14 cellular contexts compared by ENCODE assay signal in genomic region chr5:147407094-147407681, GRCh38.
DNase-seq lines count a peak whose midpoint lies in the region; ATAC-seq and TF ChIP-seq lines count a peak whose summit lies in the region.
"Had no signal": no experiment of that assay in that cellular context is flagged by ENCODE, and none has a peak within 500 bp of the region (broad histone marks: within the 10 kb centered on the region; RNA-seq: fewer than 3 reads in every experiment).

No MANE protein-coding gene starts in this region.

- no peak overlapping the region for H3K4me3 Mint-ChIP-seq in osteocyte (ENCODE audit: unreplicated experiment)
- H3K4me3 Mint-ChIP-seq: activated CD4-positive, alpha-beta T cell treated with anti-CD3 and anti-CD28 coated beads, Interleukin-2, amount 10 ng/mL, durations not matched to agents 7 days and 5 days; activated naive CD8-positive, alpha-beta T cell treated with anti-CD3 and anti-CD28 coated beads, Interleukin-2, amount 10 ng/mL, durations not matched to agents 7 days and 5 days; CD4-positive, CD25-positive, alpha-beta regulatory T cell had no signal

- no peak overlapping the region for H2AFZ ChIP-seq in KMS-11 (ENCODE audit: low read depth)

- no peaks in the 10 kb centered on the region for H4K20me1 ChIP-seq in KMS-11 (ENCODE audit: insufficient read depth)

- H3K27ac ChIP-seq in KMS-11 (peak overlapping the region; percentile 99), esophagus (ENCODE audit: low read depth in 2 of 2, low read length in 1 of 2) (peak overlapping the region; percentile 1 to 82)

- DNase-seq in AG09309 (ENCODE audit: low read depth) (peak; percentile 43), osteocyte (ENCODE audit: extremely low spot score, unreplicated experiment) (no peak), cerebellar cortex (ENCODE audit: low spot score) (no peak), KBM-7 (no peak), amygdala (lab: John Stamatoyannopoulos, UW) (no peak)
- DNase-seq: activated CD4-positive, alpha-beta T cell treated with anti-CD3 and anti-CD28 coated beads, Interleukin-2, amount 10 ng/mL, durations not matched to agents 7 days and 5 days; activated naive CD8-positive, alpha-beta T cell treated with anti-CD3 and anti-CD28 coated beads, Interleukin-2, amount 10 ng/mL, durations not matched to agents 7 days and 5 days; CD4-positive, CD25-positive, alpha-beta regulatory T cell; KG1; SIG-M5 had no signal

- no peak for TF ChIP-seq CTCF in AG09309 (IDR thresholded peaks at IDR 0.05; ENCODE audit: control insufficient read depth, insufficient read depth, low read depth, low read length, missing control alignments)
- TF ChIP-seq CTCF in KMS-11 (conservative IDR thresholded peaks at IDR 0.05; ENCODE audit: low read depth, low read length) = no peak
- TF ChIP-seq CTCF in osteocyte (IDR thresholded peaks at IDR 0.05) = no peak

- peaks cover 21% of the 10 kb centered on the region for H3K36me3 Mint-ChIP-seq in osteocyte (ENCODE audit: unreplicated experiment)
- H3K36me3 Mint-ChIP-seq: activated naive CD8-positive, alpha-beta T cell treated with anti-CD3 and anti-CD28 coated beads, Interleukin-2, amount 10 ng/mL, durations not matched to agents 7 days and 5 days; CD4-positive, CD25-positive, alpha-beta regulatory T cell had no signal

- H3K9me3 ChIP-seq in esophagus (ENCODE audit: control insufficient read depth in 2 of 2, insufficient read depth in 1 of 2, low read depth in 1 of 2, low read length in 1 of 2) = no peaks in the 10 kb centered on the region

- H3K27ac Mint-ChIP-seq in osteocyte (ENCODE audit: unreplicated experiment) = peak overlapping the region; percentile 87
- H3K27ac Mint-ChIP-seq: activated CD4-positive, alpha-beta T cell treated with anti-CD3 and anti-CD28 coated beads, Interleukin-2, amount 10 ng/mL, durations not matched to agents 7 days and 5 days; activated naive CD8-positive, alpha-beta T cell treated with anti-CD3 and anti-CD28 coated beads, Interleukin-2, amount 10 ng/mL, durations not matched to agents 7 days and 5 days; CD4-positive, CD25-positive, alpha-beta regulatory T cell had no signal

- ATAC-seq in HG03025 (IDR thresholded peaks at IDR 0.05; ENCODE audit: low FRiP score, unreplicated experiment) = no peak

- H3K27me3 Mint-ChIP-seq in osteocyte (ENCODE audit: unreplicated experiment) = no peaks in the 10 kb centered on the region
- H3K27me3 Mint-ChIP-seq: activated CD4-positive, alpha-beta T cell treated with anti-CD3 and anti-CD28 coated beads, Interleukin-2, amount 10 ng/mL, durations not matched to agents 7 days and 5 days; CD4-positive, CD25-positive, alpha-beta regulatory T cell had no signal

- 63 to 67% methylated on average over 8 of the region's 8 CpGs for WGBS in esophagus, 2 donors

- no peaks in the 10 kb centered on the region for H3K27me3 ChIP-seq in KMS-11 (ENCODE audit: insufficient read depth, low read depth)
- no peaks in the 10 kb centered on the region for H3K27me3 ChIP-seq in esophagus (ENCODE audit: control insufficient read depth in 1 of 2, insufficient read depth in 2 of 2, low read length in 2 of 2)

- peak overlapping the region; percentile 76 for H3K9ac ChIP-seq in KMS-11

- H3K4me3 ChIP-seq in AG09309 (ENCODE audit: control insufficient read depth, low read depth, low read length) = no peak overlapping the region
- H3K4me3 ChIP-seq in KMS-11 (IDR thresholded peaks at IDR 0.05; ENCODE audit: insufficient read depth, low read depth, low read length) = no peak overlapping the region
- H3K4me3 ChIP-seq in esophagus (ENCODE audit: low read depth in 1 of 2, low read length in 2 of 2) = no peak overlapping the region
- H3K4me3 ChIP-seq: lung had no signal

- H3K79me2 ChIP-seq in KMS-11 (ENCODE audit: insufficient read depth, low read depth) = no peaks in the 10 kb centered on the region

- H3K4me1 ChIP-seq in KMS-11 (ENCODE audit: low read depth, poor library complexity, severe bottlenecking) (peaks cover 95% of the 10 kb centered on the region), esophagus (ENCODE audit: control insufficient read depth in 2 of 2, insufficient read depth in 2 of 2, low read length in 1 of 2) (peaks cover 0 to 6% of the 10 kb centered on the region in 2 donors)

- H3K9me3 Mint-ChIP-seq in osteocyte (ENCODE audit: unreplicated experiment) = no peaks in the 10 kb centered on the region
- H3K9me3 Mint-ChIP-seq: activated CD4-positive, alpha-beta T cell treated with anti-CD3 and anti-CD28 coated beads, Interleukin-2, amount 10 ng/mL, durations not matched to agents 7 days and 5 days; activated naive CD8-positive, alpha-beta T cell treated with anti-CD3 and anti-CD28 coated beads, Interleukin-2, amount 10 ng/mL, durations not matched to agents 7 days and 5 days; CD4-positive, CD25-positive, alpha-beta regulatory T cell had no signal

- H3K4me1 Mint-ChIP-seq in osteocyte (ENCODE audit: unreplicated experiment) = peaks cover 40% of the 10 kb centered on the region
- H3K4me1 Mint-ChIP-seq: activated CD4-positive, alpha-beta T cell treated with anti-CD3 and anti-CD28 coated beads, Interleukin-2, amount 10 ng/mL, durations not matched to agents 7 days and 5 days; activated naive CD8-positive, alpha-beta T cell treated with anti-CD3 and anti-CD28 coated beads, Interleukin-2, amount 10 ng/mL, durations not matched to agents 7 days and 5 days; CD4-positive, CD25-positive, alpha-beta regulatory T cell had no signal

- in situ Hi-C loops in KBM-7 (cut with MboI; ENCODE audit: low pct_unique_long_range_greater_than_20kb, low sequenced_read_pairs) = no loop called here

- H3K36me3 ChIP-seq in KMS-11 (ENCODE audit: insufficient read depth) = no peaks in the 10 kb centered on the region
- H3K36me3 ChIP-seq in esophagus (ENCODE audit: control insufficient read depth in 2 of 2, insufficient read depth in 2 of 2, low read length in 1 of 2) = no peaks in the 10 kb centered on the region

- H3K4me2 ChIP-seq in KMS-11 = peak overlapping the region; percentile 60
